18 cellular contexts compared by ENCODE assay signal in the genomic region with DNA sequence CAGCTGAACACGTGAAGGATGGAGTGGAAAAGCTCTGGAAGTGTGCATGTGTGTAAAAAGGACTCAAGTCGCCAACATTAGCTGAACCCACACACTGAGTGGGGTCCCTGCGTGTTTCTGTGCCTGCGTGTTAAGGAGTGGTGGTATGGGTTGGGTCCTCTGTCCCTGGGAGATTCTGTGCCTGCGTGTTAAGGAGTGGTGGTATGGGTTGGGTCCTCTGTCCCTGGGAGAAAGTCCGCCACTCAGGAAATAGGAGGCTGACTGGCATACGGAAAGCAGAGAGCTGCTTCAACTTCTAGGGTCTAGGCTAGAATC. TPM values are rescaled to one million over a fixed set of nuclear protein-coding genes. Genes with fewer than 3 reads are reported as not detected.
A peak's percentile ranks its signal among the peaks of the same experiment; 100 is the strongest.
DNase-seq lines count a peak whose midpoint lies in the region; ATAC-seq and TF ChIP-seq lines count a peak whose summit lies in the region.
"Had no signal": no experiment of that assay in that cellular context is flagged by ENCODE, and none has a peak within 500 bp of the region (broad histone marks: within the 10 kb centered on the region; RNA-seq: fewer than 3 reads in every experiment).

No MANE protein-coding gene starts in this region.

- peak overlapping the region in 8 of 12 donors; percentile 4 to 77 (median 58) for H3K27ac ChIP-seq in heart left ventricle
- H3K27ac ChIP-seq in cingulate gyrus (ENCODE audit: low read depth, low read length): peak overlapping the region; percentile 85
- H3K27ac ChIP-seq in mesendoderm (ENCODE audit: low read depth, low read length): peak overlapping the region; percentile 24
- peak overlapping the region; percentile 49 to 86 (median 72) for H3K27ac ChIP-seq in tibial nerve

- TF ChIP-seq POLR2A in heart left ventricle (IDR thresholded peaks at IDR 0.05) (no peak), tibial nerve (IDR thresholded peaks at IDR 0.05) (no peak)

- no peak for TF ChIP-seq EP300 in tibial nerve (IDR thresholded peaks at IDR 0.05)

- H3K56ac ChIP-seq in mesendoderm (ENCODE audit: low read length): peak overlapping the region; percentile 70

- H4K8ac ChIP-seq in mesendoderm (ENCODE audit: low read depth, low read length): no peak overlapping the region

- ATAC-seq in heart left ventricle: no peak
- no peak for ATAC-seq in HG02884 (IDR thresholded peaks at IDR 0.05; ENCODE audit: unreplicated experiment)
- no peak for ATAC-seq in esophagus mucosa
- ATAC-seq in GM18511 (IDR thresholded peaks at IDR 0.05; ENCODE audit: unreplicated experiment): no peak
- ATAC-seq: activated CD8-positive, alpha-beta T cell treated with anti-CD3 and anti-CD28 coated beads, Interleukin-2, amount 10 ng/mL, durations not matched to agents 7 days and 5 days had no signal

- DNase-seq in heart left ventricle (no peak), cardiac septum (ENCODE audit: low spot score) (no peak), mesendoderm (no peak), tibial nerve (ENCODE audit: low spot score in 2 of 2) (no peak)
- DNase-seq: 8988T; activated CD4-positive, alpha-beta T cell treated with anti-CD3 and anti-CD28 coated beads for 4 hours; activated CD8-positive, alpha-beta T cell treated with anti-CD3 and anti-CD28 coated beads, Interleukin-2, amount 10 ng/mL, durations not matched to agents 7 days and 5 days; activated naive CD8-positive, alpha-beta T cell treated with anti-CD3 and anti-CD28 coated beads, Interleukin-2, amount 10 ng/mL, durations not matched to agents 7 days and 5 days; GDM1; naive B cell; NCI-H1694; NCI-H2171; stimulated activated CD4-positive, alpha-beta T cell treated with anti-CD3 and anti-CD28 coated beads, Interleukin-15, amount 100 ng/mL, for 24 hours; stimulated activated CD4-positive, alpha-beta T cell treated with anti-CD3 and anti-CD28 coated beads, Interleukin-4, amount 100 ng/mL, for 4 hours had no signal

- no peaks in the 10 kb centered on the region for H3K79me1 ChIP-seq in mesendoderm (ENCODE audit: low read length)

- H3K9me3 ChIP-seq in heart left ventricle: no peaks in the 10 kb centered on the region
- H3K9me3 ChIP-seq in tibial nerve: no peaks in the 10 kb centered on the region

- H3K18ac ChIP-seq in mesendoderm (ENCODE audit: low read length): no peak overlapping the region

- peak overlapping the region; percentile 17 for H3K9ac ChIP-seq in mesendoderm (ENCODE audit: low read length)

- H2BK5ac ChIP-seq in mesendoderm (ENCODE audit: low read length): peak overlapping the region; percentile 54

- H3K79me2 ChIP-seq in mesendoderm (ENCODE audit: control insufficient read depth, insufficient read depth, low read length): no peaks in the 10 kb centered on the region

- H3K4ac ChIP-seq in mesendoderm (ENCODE audit: low read depth, low read length): no peak overlapping the region

- H3K4me3 ChIP-seq in heart left ventricle (no peak overlapping the region), mesendoderm (ENCODE audit: low read length) (no peak overlapping the region), tibial nerve (no peak overlapping the region)

- intact Hi-C loops in heart left ventricle (cut with DNase I) (no loop called here), cardiac septum (cut with DNase I) (no loop called here)

- no peak overlapping the region for H3K23ac ChIP-seq in mesendoderm (ENCODE audit: low read length)

- no peak for TF ChIP-seq CTCF in heart left ventricle (IDR thresholded peaks at IDR 0.05)
- TF ChIP-seq CTCF in tibial nerve (IDR thresholded peaks at IDR 0.05): no peak

- H3K4me2 ChIP-seq in mesendoderm (ENCODE audit: low read length): no peak overlapping the region

- no peak overlapping the region for H4K5ac ChIP-seq in mesendoderm (ENCODE audit: low read length)

- H3K4me1 ChIP-seq in heart left ventricle (peaks cover 0 to 18% (median 10%) of the 10 kb centered on the region in 12 donors), mesendoderm (ENCODE audit: control insufficient read depth, low read depth, low read length) (peaks cover 12% of the 10 kb centered on the region), tibial nerve (peaks cover 0 to 29% (median 5%) of the 10 kb centered on the region in 4 donors)

- no peak overlapping the region for H2BK15ac ChIP-seq in mesendoderm (replicated peaks; ENCODE audit: low read depth)

- no peaks in the 10 kb centered on the region for H3K36me3 ChIP-seq in heart left ventricle
- no peaks in the 10 kb centered on the region for H3K36me3 ChIP-seq in mesendoderm (ENCODE audit: control insufficient read depth, insufficient read depth, low read length)
- H3K36me3 ChIP-seq in tibial nerve: no peaks in the 10 kb centered on the region

- 76 to 81% (median 80%) methylated on average over 7 of the region's 7 CpGs for WGBS in heart left ventricle, 4 donors
- WGBS in mesendoderm (ENCODE audit: extremely low coverage, insufficient coverage, low lambda C conversion rate): no CpG with 5 or more reads among the region's 7 CpGs
- 77% methylated on average over 7 of the region's 7 CpGs for WGBS in tibial nerve, 2 donors

- H2BK120ac ChIP-seq in mesendoderm (ENCODE audit: low read depth, low read length): no peak overlapping the region

- H2AK5ac ChIP-seq in mesendoderm (ENCODE audit: low read length): peak overlapping the region; percentile 70

- H3K27me3 ChIP-seq in heart left ventricle (peaks cover 0 to under 1% (median 0%) of the 10 kb centered on the region in 9 donors), mesendoderm (ENCODE audit: insufficient read depth, low read length, poor library complexity) (no peaks in the 10 kb centered on the region), tibial nerve (no peaks in the 10 kb centered on the region)

RNA-seq across cellular contexts. Expression of a gene that starts 7.0 kb away (rescaled TPM):
- total RNA-seq in heart left ventricle (10 to 100 TPM in 8 of 9 donors, 1 to 10 TPM in 1; 8.8 to 16.0 (median 13.0) TPM), cardiac septum (17.9 TPM), tibial nerve (100 to 1,000 TPM in 3 of 4 donors, 10 to 100 TPM in 1; 51.8 to 108 (median 105) TPM), esophagus mucosa (10.4 TPM)
- polyA plus RNA-seq in heart left ventricle: 1 to 10 TPM; 8.2 to 8.5 TPM
- polyA plus RNA-seq in mesendoderm (2013, experiment 1 of 2): 31.8 TPM
- polyA plus RNA-seq in mesendoderm (2013, experiment 2 of 2): 31.5 TPM

Comparison
In these comparisons a context has a peak if more than half of its experiments do, and no peak if none do; other contexts are left out.
1. H3K27ac ChIP-seq: peak in every context shown above with its lines; median percentile 85 in cingulate gyrus; 72 in tibial nerve; 58 in heart left ventricle; 24 in mesendoderm.